Comparison of ENCODE assay signal across 8 cellular contexts in genomic region chr14:75654127-75654732, GRCh38.
A peak's percentile ranks its signal among the peaks of the same experiment; 100 is the strongest.
DNase-seq lines count a peak whose midpoint lies in the region; ATAC-seq and TF ChIP-seq lines count a peak whose summit lies in the region.

No MANE protein-coding gene starts in this region.

- CTCF ChIA-PET in GM10248 (lab: Yijun Ruan, JAX): interaction anchor here (0.6 to 14.8 kb wide), 55 partner anchors 9 to 566 kb away, joined by 3 to 312 read pairs (median 4); partner anchors contain the start of genes FLVCR2 and NEK9

- POLR2A ChIA-PET in GM10248 (lab: Yijun Ruan, JAX): interaction anchor here (1.0 kb wide), 1 partner anchor 105 kb away, joined by 3 read pairs; no protein-coding TSS in a partner anchor

- peak; percentile 93 for TF ChIP-seq CTCF in GM10248 (IDR thresholded peaks at IDR 0.05; ENCODE audit: control extremely low read depth, extremely low read depth, low read depth, missing control alignments)

- ATAC-seq in HG02973 (IDR thresholded peaks at IDR 0.05; ENCODE audit: unreplicated experiment): peak; percentile 63
- no peak for ATAC-seq in HG03039 (IDR thresholded peaks at IDR 0.05; ENCODE audit: unreplicated experiment)

- DNase-seq in GM10248 (ENCODE audit: extremely low spot score) (peak; percentile 80), NCI-H748 (lab: John Stamatoyannopoulos, UW; ENCODE audit: unreplicated experiment) (peak; percentile 49), ecto neural progenitor cell (ENCODE audit: low spot score) (peak; percentile 80), medulla oblongata (ENCODE audit: extremely low spot score) (peak; percentile 89)
- DNase-seq in activated CD4-positive, alpha-beta T cell treated with anti-CD3 and anti-CD28 coated beads, Interleukin-2, amount 50 U/mL, for 48 hours: peak; percentile 88 to 91
- peak; percentile 49 to 57 for DNase-seq in stimulated activated CD8-positive, alpha-beta memory T cell treated with anti-CD3 and anti-CD28 coated beads, Interleukin-15, amount 100 ng/mL, for 48 hours (ENCODE audit: low read depth in 2 of 2)
